In genomic region chr7:107907-108306, GRCh38 we compare ENCODE assay signal across 13 cellular contexts.
"Had no signal": no experiment of that assay in that cellular context is flagged by ENCODE, and none has a peak within 500 bp of the region (broad histone marks: within the 10 kb centered on the region; RNA-seq: fewer than 3 reads in every experiment).

No MANE protein-coding gene starts in this region.

- H3K27ac Mint-ChIP-seq: naive thymus-derived CD4-positive, alpha-beta T cell; nephron progenitor cell; stimulated activated memory B cell treated with anti-CD40 and anti-IgM and Interleukin-4, amounts not matched to agents 10 μg/mL and 1 μg/mL and 100 μg/mL, for 72 hours; stimulated activated naive CD8-positive, alpha-beta T cell treated with anti-CD3 and anti-CD28 coated beads, Interleukin-15, Interleukin-2, amounts not matched to agents 100 ng/mL and 50 ng/mL, for 24 hours had no signal

- H3K4me3 ChIP-seq: esophagus squamous epithelium, right atrium auricular region, smooth muscle cell, tibial artery had no signal

- H3K27ac ChIP-seq: esophagus squamous epithelium, foreskin keratinocyte, right atrium auricular region, tibial artery had no signal

- H3K4me2 ChIP-seq: smooth muscle cell had no signal

- H3K4me3 Mint-ChIP-seq: central memory CD8-positive, alpha-beta T cell; nephron progenitor cell; stimulated activated memory B cell treated with anti-CD40 and anti-IgM and Interleukin-4, amounts not matched to agents 10 μg/mL and 1 μg/mL and 100 μg/mL, for 72 hours; stimulated activated naive CD8-positive, alpha-beta T cell treated with anti-CD3 and anti-CD28 coated beads, Interleukin-15, Interleukin-2, amounts not matched to agents 100 ng/mL and 50 ng/mL, for 24 hours had no signal

- H3K4me1 Mint-ChIP-seq: nephron progenitor cell had no signal

- DNase-seq: effector memory CD4-positive, alpha-beta T cell; esophagus squamous epithelium; foreskin keratinocyte; mammary epithelial cell; naive thymus-derived CD4-positive, alpha-beta T cell; nephron progenitor cell; stimulated activated CD4-positive, alpha-beta T cell treated with anti-CD3 and anti-CD28 coated beads, Interleukin-4, amount 100 ng/mL, for 1 hour; tibial artery had no signal

- H3K9me3 ChIP-seq: tibial artery had no signal

- H3K36me3 ChIP-seq: esophagus squamous epithelium, right atrium auricular region, tibial artery had no signal

- H3K27me3 ChIP-seq: right atrium auricular region had no signal

- H3K4me1 ChIP-seq: esophagus squamous epithelium, foreskin keratinocyte, right atrium auricular region, tibial artery had no signal

- ATAC-seq: foreskin keratinocyte; naive thymus-derived CD4-positive, alpha-beta T cell; stimulated activated memory B cell treated with anti-CD40 and anti-IgM and Interleukin-4, amounts not matched to agents 10 μg/mL and 1 μg/mL and 100 μg/mL, for 72 hours had no signal
